In the genomic region with DNA sequence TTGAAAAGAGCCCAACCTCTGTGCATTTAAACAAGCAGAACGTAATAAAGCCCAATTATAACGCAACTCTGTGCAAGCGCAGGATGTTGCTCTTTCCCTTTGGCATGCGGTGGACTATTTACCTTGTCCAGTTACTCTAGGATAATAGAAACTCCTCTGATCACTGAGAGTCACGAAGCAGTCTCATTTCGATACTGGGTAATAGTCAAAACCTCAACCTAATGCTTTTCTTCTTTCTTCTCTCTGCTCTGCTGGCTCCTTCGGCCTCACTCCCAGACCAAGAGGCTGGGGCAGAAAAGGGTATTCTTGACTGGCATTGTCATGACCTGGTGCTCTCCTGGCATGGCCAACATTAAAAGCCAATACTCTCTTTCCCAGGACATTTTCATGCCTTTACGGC, we compare ENCODE assay signal across 1 cellular context.
TF ChIP-seq lines count a peak whose summit lies in the region.

No MANE protein-coding gene starts in this region.

TF ChIP-seq in WTC11, 78 proteins besides CTCF, POLR2A, EP300 and RAD21 (continued from another document):
- TF ChIP-seq, protein P1, sequence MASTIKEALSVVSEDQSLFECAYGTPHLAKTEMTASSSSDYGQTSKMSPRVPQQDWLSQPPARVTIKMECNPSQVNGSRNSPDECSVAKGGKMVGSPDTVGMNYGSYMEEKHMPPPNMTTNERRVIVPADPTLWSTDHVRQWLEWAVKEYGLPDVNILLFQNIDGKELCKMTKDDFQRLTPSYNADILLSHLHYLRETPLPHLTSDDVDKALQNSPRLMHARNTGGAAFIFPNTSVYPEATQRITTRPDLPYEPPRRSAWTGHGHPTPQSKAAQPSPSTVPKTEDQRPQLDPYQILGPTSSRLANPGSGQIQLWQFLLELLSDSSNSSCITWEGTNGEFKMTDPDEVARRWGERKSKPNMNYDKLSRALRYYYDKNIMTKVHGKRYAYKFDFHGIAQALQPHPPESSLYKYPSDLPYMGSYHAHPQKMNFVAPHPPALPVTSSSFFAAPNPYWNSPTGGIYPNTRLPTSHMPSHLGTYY (CRISPR knock-in tag; IDR thresholded peaks at IDR 0.05): no peak
- no peak for TF ChIP-seq ZNF423 (CRISPR knock-in tag; IDR thresholded peaks at IDR 0.05)
- no peak for TF ChIP-seq EMX1 (CRISPR knock-in tag; IDR thresholded peaks at IDR 0.05)
- TF ChIP-seq, protein P2, sequence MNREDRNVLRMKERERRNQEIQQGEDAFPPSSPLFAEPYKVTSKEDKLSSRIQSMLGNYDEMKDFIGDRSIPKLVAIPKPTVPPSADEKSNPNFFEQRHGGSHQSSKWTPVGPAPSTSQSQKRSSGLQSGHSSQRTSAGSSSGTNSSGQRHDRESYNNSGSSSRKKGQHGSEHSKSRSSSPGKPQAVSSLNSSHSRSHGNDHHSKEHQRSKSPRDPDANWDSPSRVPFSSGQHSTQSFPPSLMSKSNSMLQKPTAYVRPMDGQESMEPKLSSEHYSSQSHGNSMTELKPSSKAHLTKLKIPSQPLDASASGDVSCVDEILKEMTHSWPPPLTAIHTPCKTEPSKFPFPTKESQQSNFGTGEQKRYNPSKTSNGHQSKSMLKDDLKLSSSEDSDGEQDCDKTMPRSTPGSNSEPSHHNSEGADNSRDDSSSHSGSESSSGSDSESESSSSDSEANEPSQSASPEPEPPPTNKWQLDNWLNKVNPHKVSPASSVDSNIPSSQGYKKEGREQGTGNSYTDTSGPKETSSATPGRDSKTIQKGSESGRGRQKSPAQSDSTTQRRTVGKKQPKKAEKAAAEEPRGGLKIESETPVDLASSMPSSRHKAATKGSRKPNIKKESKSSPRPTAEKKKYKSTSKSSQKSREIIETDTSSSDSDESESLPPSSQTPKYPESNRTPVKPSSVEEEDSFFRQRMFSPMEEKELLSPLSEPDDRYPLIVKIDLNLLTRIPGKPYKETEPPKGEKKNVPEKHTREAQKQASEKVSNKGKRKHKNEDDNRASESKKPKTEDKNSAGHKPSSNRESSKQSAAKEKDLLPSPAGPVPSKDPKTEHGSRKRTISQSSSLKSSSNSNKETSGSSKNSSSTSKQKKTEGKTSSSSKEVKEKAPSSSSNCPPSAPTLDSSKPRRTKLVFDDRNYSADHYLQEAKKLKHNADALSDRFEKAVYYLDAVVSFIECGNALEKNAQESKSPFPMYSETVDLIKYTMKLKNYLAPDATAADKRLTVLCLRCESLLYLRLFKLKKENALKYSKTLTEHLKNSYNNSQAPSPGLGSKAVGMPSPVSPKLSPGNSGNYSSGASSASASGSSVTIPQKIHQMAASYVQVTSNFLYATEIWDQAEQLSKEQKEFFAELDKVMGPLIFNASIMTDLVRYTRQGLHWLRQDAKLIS (CRISPR knock-in tag; IDR thresholded peaks at IDR 0.05; ENCODE audit: borderline replicate concordance): no peak
- no peak for TF ChIP-seq TP53 (CRISPR knock-in tag; IDR thresholded peaks at IDR 0.05)
